1 cellular context compared by ENCODE assay signal in genomic region chr2:8692783-8693768, GRCh38.
A peak's percentile ranks its signal among the peaks of the same experiment; 100 is the strongest.
TF ChIP-seq lines count a peak whose summit lies in the region.

No MANE protein-coding gene starts in this region.

TF ChIP-seq in HepG2, 621 proteins besides CTCF, POLR2A, EP300 and RAD21 (continued from another document and continues in another):
- TF ChIP-seq TGIF2 (CRISPR knock-in tag; IDR thresholded peaks at IDR 0.05): 0 out of 2 replicates have a peak, but pooled peaks have one; percentile 24
- TF ChIP-seq ZNF597 (CRISPR knock-in tag; IDR thresholded peaks at IDR 0.05): no peak
- TF ChIP-seq RBM22 (optimal IDR thresholded peaks at IDR 0.05; ENCODE audit: low read length): no peak
- TF ChIP-seq ZNF292 (CRISPR knock-in tag; IDR thresholded peaks at IDR 0.05; ENCODE audit: borderline replicate concordance, low read depth): 0 out of 2 replicates have a peak, but pooled peaks have one; percentile 27
- TF ChIP-seq ZBTB8A (CRISPR knock-in tag; IDR thresholded peaks at IDR 0.05; ENCODE audit: borderline replicate concordance, low read depth): no peak
- no peak for TF ChIP-seq PRMT3 (CRISPR knock-in tag; IDR thresholded peaks at IDR 0.05; ENCODE audit: borderline replicate concordance, low read depth)
- 0 out of 2 replicates have a peak, but pooled peaks have one; percentile 34 for TF ChIP-seq ZNF263 (CRISPR knock-in tag; IDR thresholded peaks at IDR 0.05)
- TF ChIP-seq ZNF335 (CRISPR knock-in tag; IDR thresholded peaks at IDR 0.05): no peak
- no peak for TF ChIP-seq CENPT (CRISPR knock-in tag; IDR thresholded peaks at IDR 0.05; ENCODE audit: low read depth)
- TF ChIP-seq POGZ (CRISPR knock-in tag; IDR thresholded peaks at IDR 0.05): no peak
- TF ChIP-seq SALL1 (CRISPR knock-in tag; IDR thresholded peaks at IDR 0.05): peak; percentile 58
- no peak for TF ChIP-seq ZFP90 (CRISPR knock-in tag; IDR thresholded peaks at IDR 0.05; ENCODE audit: borderline replicate concordance)
- no peak for TF ChIP-seq SNAPC2 (CRISPR knock-in tag; IDR thresholded peaks at IDR 0.05)
- 0 out of 2 replicates have a peak, but pooled peaks have one; percentile 18 for TF ChIP-seq IRF2 (CRISPR knock-in tag; IDR thresholded peaks at IDR 0.05)
- TF ChIP-seq KMT2A (CRISPR knock-in tag; IDR thresholded peaks at IDR 0.05): peak; percentile 59
- no peak for TF ChIP-seq RERE (CRISPR knock-in tag; IDR thresholded peaks at IDR 0.05; ENCODE audit: low read depth)
- peak; percentile 60; the same call in 1 of the 2 replicates for TF ChIP-seq ZNF768 (CRISPR knock-in tag; IDR thresholded peaks at IDR 0.05)
- TF ChIP-seq MYPOP (CRISPR knock-in tag; IDR thresholded peaks at IDR 0.05): peak; percentile 56; the same call in 1 of the 2 replicates
- peak; percentile 96; the same call in 1 of the 2 replicates for TF ChIP-seq FOXO4 (CRISPR knock-in tag; conservative IDR thresholded peaks at IDR 0.05)
- TF ChIP-seq ZNF350 (CRISPR knock-in tag; IDR thresholded peaks at IDR 0.05; ENCODE audit: borderline replicate concordance, low read depth): peak; percentile 77; the same call in 1 of the 2 replicates
- TF ChIP-seq MBNL3 (CRISPR knock-in tag; conservative IDR thresholded peaks at IDR 0.05): no peak
- TF ChIP-seq ZSCAN21 (CRISPR knock-in tag; IDR thresholded peaks at IDR 0.05; ENCODE audit: borderline replicate concordance): no peak
- peak; percentile 63 for TF ChIP-seq ZNF687 (CRISPR knock-in tag; IDR thresholded peaks at IDR 0.05)
- TF ChIP-seq, protein P1, sequence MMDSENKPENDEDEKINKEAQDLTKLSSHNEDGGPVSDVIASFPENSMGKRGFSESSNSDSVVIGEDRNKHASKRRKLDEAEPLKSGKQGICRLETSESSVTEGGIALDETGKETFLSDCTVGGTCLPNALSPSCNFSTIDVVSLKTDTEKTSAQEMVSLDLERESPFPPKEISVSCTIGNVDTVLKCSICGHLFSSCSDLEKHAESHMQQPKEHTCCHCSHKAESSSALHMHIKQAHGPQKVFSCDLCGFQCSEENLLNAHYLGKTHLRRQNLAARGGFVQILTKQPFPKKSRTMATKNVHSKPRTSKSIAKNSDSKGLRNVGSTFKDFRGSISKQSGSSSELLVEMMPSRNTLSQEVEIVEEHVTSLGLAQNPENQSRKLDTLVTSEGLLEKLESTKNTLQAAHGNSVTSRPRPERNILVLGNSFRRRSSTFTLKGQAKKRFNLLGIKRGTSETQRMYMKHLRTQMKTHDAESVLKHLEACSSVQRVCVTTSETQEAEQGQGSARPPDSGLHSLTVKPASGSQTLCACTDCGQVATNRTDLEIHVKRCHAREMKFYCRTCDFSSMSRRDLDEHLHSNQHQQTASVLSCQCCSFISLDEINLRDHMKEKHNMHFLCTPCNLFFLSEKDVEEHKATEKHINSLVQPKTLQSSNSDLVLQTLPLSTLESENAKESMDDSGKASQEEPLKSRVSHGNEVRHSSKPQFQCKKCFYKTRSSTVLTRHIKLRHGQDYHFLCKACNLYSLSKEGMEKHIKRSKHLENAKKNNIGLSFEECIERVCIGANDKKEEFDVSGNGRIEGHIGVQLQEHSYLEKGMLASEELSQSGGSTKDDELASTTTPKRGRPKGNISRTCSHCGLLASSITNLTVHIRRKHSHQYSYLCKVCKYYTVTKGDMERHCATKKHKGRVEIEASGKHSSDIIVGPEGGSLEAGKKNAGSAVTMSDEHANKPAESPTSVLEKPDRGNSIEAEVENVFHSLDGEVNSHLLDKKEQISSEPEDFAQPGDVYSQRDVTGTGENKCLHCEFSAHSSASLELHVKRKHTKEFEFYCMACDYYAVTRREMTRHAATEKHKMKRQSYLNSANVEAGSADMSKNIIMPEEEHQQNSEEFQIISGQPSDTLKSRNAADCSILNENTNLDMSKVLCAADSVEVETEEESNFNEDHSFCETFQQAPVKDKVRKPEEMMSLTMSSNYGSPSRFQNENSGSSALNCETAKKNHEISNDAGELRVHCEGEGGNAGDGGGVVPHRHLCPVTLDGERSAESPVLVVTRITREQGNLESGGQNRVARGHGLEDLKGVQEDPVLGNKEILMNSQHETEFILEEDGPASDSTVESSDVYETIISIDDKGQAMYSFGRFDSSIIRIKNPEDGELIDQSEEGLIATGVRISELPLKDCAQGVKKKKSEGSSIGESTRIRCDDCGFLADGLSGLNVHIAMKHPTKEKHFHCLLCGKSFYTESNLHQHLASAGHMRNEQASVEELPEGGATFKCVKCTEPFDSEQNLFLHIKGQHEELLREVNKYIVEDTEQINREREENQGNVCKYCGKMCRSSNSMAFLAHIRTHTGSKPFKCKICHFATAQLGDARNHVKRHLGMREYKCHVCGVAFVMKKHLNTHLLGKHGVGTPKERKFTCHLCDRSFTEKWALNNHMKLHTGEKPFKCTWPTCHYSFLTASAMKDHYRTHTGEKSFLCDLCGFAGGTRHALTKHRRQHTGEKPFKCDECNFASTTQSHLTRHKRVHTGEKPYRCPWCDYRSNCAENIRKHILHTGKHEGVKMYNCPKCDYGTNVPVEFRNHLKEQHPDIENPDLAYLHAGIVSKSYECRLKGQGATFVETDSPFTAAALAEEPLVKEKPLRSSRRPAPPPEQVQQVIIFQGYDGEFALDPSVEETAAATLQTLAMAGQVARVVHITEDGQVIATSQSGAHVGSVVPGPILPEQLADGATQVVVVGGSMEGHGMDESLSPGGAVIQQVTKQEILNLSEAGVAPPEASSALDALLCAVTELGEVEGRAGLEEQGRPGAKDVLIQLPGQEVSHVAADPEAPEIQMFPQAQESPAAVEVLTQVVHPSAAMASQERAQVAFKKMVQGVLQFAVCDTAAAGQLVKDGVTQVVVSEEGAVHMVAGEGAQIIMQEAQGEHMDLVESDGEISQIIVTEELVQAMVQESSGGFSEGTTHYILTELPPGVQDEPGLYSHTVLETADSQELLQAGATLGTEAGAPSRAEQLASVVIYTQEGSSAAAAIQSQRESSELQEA (CRISPR knock-in tag; IDR thresholded peaks at IDR 0.05; ENCODE audit: not compliant biosample characterization): no peak
- TF ChIP-seq MTA1 (CRISPR knock-in tag; IDR thresholded peaks at IDR 0.05; ENCODE audit: borderline replicate concordance): peak; percentile 61; the same call in 1 of the 2 replicates
- no peak for TF ChIP-seq HNRNPUL1 (IDR thresholded peaks at IDR 0.05; ENCODE audit: low read depth, low read length)
- peak; percentile 65; the same call in 1 of the 2 replicates for TF ChIP-seq ZSCAN31 (CRISPR knock-in tag; IDR thresholded peaks at IDR 0.05; ENCODE audit: low read depth)
- TF ChIP-seq, protein P2, sequence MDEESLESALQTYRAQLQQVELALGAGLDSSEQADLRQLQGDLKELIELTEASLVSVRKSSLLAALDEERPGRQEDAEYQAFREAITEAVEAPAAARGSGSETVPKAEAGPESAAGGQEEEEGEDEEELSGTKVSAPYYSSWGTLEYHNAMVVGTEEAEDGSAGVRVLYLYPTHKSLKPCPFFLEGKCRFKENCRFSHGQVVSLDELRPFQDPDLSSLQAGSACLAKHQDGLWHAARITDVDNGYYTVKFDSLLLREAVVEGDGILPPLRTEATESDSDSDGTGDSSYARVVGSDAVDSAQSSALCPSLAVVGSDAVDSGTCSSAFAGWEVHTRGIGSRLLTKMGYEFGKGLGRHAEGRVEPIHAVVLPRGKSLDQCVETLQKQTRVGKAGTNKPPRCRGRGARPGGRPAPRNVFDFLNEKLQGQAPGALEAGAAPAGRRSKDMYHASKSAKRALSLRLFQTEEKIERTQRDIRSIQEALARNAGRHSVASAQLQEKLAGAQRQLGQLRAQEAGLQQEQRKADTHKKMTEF (CRISPR knock-in tag; IDR thresholded peaks at IDR 0.05): peak; percentile 42; the same call in 1 of the 2 replicates
